In the genomic region with DNA sequence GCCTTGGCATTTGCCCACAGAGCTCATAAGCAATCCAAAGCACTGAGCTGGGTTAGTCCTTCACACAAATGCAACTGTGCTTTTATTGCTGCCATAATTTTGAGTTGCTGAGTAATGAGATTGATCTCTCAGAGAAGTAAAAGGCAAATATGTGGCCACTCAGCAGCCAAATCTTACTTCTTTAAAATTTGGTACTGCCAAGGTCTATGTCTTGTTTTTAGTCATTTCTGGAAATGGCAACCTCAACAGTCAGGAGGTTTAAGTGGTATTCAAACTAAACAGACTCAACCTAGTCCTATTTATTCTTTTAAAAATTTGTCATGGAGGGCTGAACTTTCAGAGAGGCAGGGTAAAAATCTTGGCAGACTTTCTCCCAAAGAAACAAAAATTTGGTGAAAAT, we compare ENCODE assay signal across 35 cellular contexts.
DNase-seq lines count a peak whose midpoint lies in the region; ATAC-seq, FAIRE-seq and TF ChIP-seq lines count a peak whose summit lies in the region.
"Had no signal": no experiment of that assay in that cellular context is flagged by ENCODE, and none has a peak within 500 bp of the region (broad histone marks: within the 10 kb centered on the region; RNA-seq: fewer than 3 reads in every experiment).

No MANE protein-coding gene starts in this region.

- H3K27me3 ChIP-seq in OCI-LY3 (ENCODE audit: low read depth, low read length) (no peaks in the 10 kb centered on the region), GM12878 (replicated peaks in 1 of 2; ENCODE audit: control insufficient read depth in 2 of 2, insufficient read depth in 2 of 2, low read length in 1 of 2) (no peaks in the 10 kb centered on the region), esophagus muscularis mucosa (peaks cover 0 to 34% (median 0%) of the 10 kb centered on the region in 4 donors)
- H3K27me3 ChIP-seq: BE2C; BLaER1; BLaER1 treated with 17β-estradiol and CSF1 and Interleukin-3, amounts not matched to agents 10 nM and 100 nM had no signal

- in situ Hi-C loops in GM12878 (cut with MboI) = loop anchor here (10.0 kb wide), 1 partner anchor 174 kb away; no protein-coding TSS in a partner anchor

- DNase-seq in GM12865 (ENCODE audit: low read depth) (peak; percentile 22), GM12878 (ENCODE audit: low read depth, low spot score) (peak; percentile 43), esophagus muscularis mucosa (ENCODE audit: extremely low spot score) (peak; percentile 29), NCI-H128 (lab: John Stamatoyannopoulos, UW; ENCODE audit: unreplicated experiment) (no peak), left ventricle myocardium superior (no peak)
- no peak for DNase-seq in stimulated activated CD4-positive, alpha-beta T cell treated with anti-CD3 and anti-CD28 coated beads, Interleukin-2, amount 100 ng/mL, for 48 hours
- no peak for DNase-seq in activated CD4-positive, alpha-beta T cell treated with anti-CD3 and anti-CD28 coated beads for 48 hours
- DNase-seq: 8988T; ACHN; AML-193; BE2C; C1 segment of cervical spinal cord; Caco-2; Calu3; CD4-positive, alpha-beta memory T cell; CD4-positive, alpha-beta T cell; CD4-positive, CD25-positive, alpha-beta regulatory T cell; CD8-positive, alpha-beta memory T cell; CD8-positive, alpha-beta T cell; COR-L47; DMS 273 treated with DMSO at 0.1 percent for 48 hours; DMS153; DMS53; DMS79; DMS79 treated with DMSO at 0.1 percent for 48 hours; DND-41; EL had no signal

- RAD21 ChIA-PET in GM12878 (lab: Charles Lee; ENCODE audit: unreplicated experiment) = interaction anchor here (0.9 to 2.3 kb wide), 2 partner anchors 8 to 78 kb away, joined by 3 to 11 read pairs; no protein-coding TSS in a partner anchor

- peaks cover 41% of the 10 kb centered on the region for H3K4me1 ChIP-seq in OCI-LY3 (ENCODE audit: low read length)
- H3K4me1 ChIP-seq in GM12878 (ENCODE audit: control insufficient read depth, insufficient read depth, low read length) = peaks cover 4% of the 10 kb centered on the region; the same call in 1 of the 2 replicates
- no peaks in the 10 kb centered on the region for H3K4me1 ChIP-seq in esophagus muscularis mucosa
- H3K4me1 ChIP-seq: A549; BE2C; BLaER1; BLaER1 treated with 17β-estradiol and CSF1 and Interleukin-3, amounts not matched to agents 10 nM and 100 nM; Caco-2 had no signal

- no peaks in the 10 kb centered on the region for H4K20me1 ChIP-seq in OCI-LY3 (ENCODE audit: insufficient read depth, low read length)
- no peaks in the 10 kb centered on the region for H4K20me1 ChIP-seq in GM12878 (ENCODE audit: control insufficient read depth, insufficient read depth)
- H4K20me1 ChIP-seq: BLaER1; BLaER1 treated with 17β-estradiol and CSF1 and Interleukin-3, amounts not matched to agents 10 nM and 100 nM had no signal

- H3K36me3 ChIP-seq in OCI-LY3 (replicated peaks; ENCODE audit: low read depth, low read length) (no peaks in the 10 kb centered on the region), GM12878 (ENCODE audit: control insufficient read depth in 2 of 2, insufficient read depth in 2 of 2, low read length in 1 of 2) (no peaks in the 10 kb centered on the region), esophagus muscularis mucosa (no peaks in the 10 kb centered on the region)
- H3K36me3 ChIP-seq: BE2C; BLaER1; BLaER1 treated with 17β-estradiol and CSF1 and Interleukin-3, amounts not matched to agents 10 nM and 100 nM had no signal

- BruUV-seq in GM12878 (replicated peaks; lab: Mats Ljungman, UMichigan) = no TSS peak

- no peaks in the 10 kb centered on the region for H3K9me3 ChIP-seq in OCI-LY3 (ENCODE audit: insufficient read depth, low read length)
- H3K9me3 ChIP-seq in GM12878 (replicated peaks; ENCODE audit: control insufficient read depth, insufficient read depth, low read length) = no peaks in the 10 kb centered on the region; the same call in 2 of the 3 replicates
- no peaks in the 10 kb centered on the region for H3K9me3 ChIP-seq in esophagus muscularis mucosa
- H3K9me3 ChIP-seq: A549; BE2C; BLaER1; BLaER1 treated with 17β-estradiol and CSF1 and Interleukin-3, amounts not matched to agents 10 nM and 100 nM; Caco-2 had no signal

- SMC1A ChIA-PET in GM12878 (lab: Charles Lee; ENCODE audit: uncharacterized antibody, unreplicated experiment) = interaction anchor here (0.6 to 2.6 kb wide), 4 partner anchors 9 to 209 kb away, joined by 3 to 16 read pairs (median 4); no protein-coding TSS in a partner anchor

- H3K4me3 ChIP-seq in GM12865 (ENCODE audit: low read depth, low read length) = no peak overlapping the region
- H3K4me3 ChIP-seq in OCI-LY3 (ENCODE audit: low read length) = peak overlapping the region; percentile 40
- no peak overlapping the region for H3K4me3 ChIP-seq in GM12878
- H3K4me3 ChIP-seq in esophagus muscularis mucosa = no peak overlapping the region
- H3K4me3 ChIP-seq: A549; BLaER1; BLaER1 treated with 17β-estradiol and CSF1 and Interleukin-3, amounts not matched to agents 10 nM and 100 nM had no signal

- TF ChIP-seq RAD21 in GM12878 (IDR thresholded peaks at IDR 0.05; ENCODE audit: insufficient read depth, low read depth, low read length) = no peak

- H3K79me2 ChIP-seq in OCI-LY3 (ENCODE audit: low read length) (no peaks in the 10 kb centered on the region), GM12878 (ENCODE audit: control insufficient read depth, insufficient read depth, low read length) (no peaks in the 10 kb centered on the region)

- ATAC-seq in GM12878 (peak; percentile 78), left ventricle myocardium superior (no peak)
- ATAC-seq: A549; CD8-positive, alpha-beta T cell had no signal

- TF ChIP-seq EP300 in GM12878 (IDR thresholded peaks at IDR 0.05; ENCODE audit: borderline replicate concordance in 1 of 2, control insufficient read depth in 1 of 2, low read depth in 2 of 2, low read length in 2 of 2) (no peak), esophagus muscularis mucosa (IDR thresholded peaks at IDR 0.05) (no peak)

- H3K4me2 ChIP-seq in OCI-LY3 (ENCODE audit: low read length) (peak overlapping the region; percentile 69), GM12878 (ENCODE audit: control insufficient read depth, insufficient read depth) (no peak overlapping the region)
- H3K4me2 ChIP-seq: A549; BLaER1; BLaER1 treated with 17β-estradiol and CSF1 and Interleukin-3, amounts not matched to agents 10 nM and 100 nM had no signal

- H3K9ac ChIP-seq in OCI-LY3 (ENCODE audit: low read length) (peak overlapping the region; percentile 60), GM12878 (ENCODE audit: control insufficient read depth, insufficient read depth, low read length) (no peak overlapping the region)
- H3K9ac ChIP-seq: BLaER1; BLaER1 treated with 17β-estradiol and CSF1 and Interleukin-3, amounts not matched to agents 10 nM and 100 nM had no signal

- no peak overlapping the region for H2AFZ ChIP-seq in OCI-LY3 (ENCODE audit: low read depth, low read length)
- H2AFZ ChIP-seq in GM12878 (ENCODE audit: control insufficient read depth, low read depth, low read length) = no peak overlapping the region

- CTCF ChIA-PET in GM12878 (lab: Yijun Ruan, JAX) = interaction anchor here (0.6 to 2.1 kb wide), 7 partner anchors 7 to 213 kb away, joined by 3 to 6 read pairs (median 4); no protein-coding TSS in a partner anchor

- no peak for TF ChIP-seq POLR2A in GM12878 (IDR thresholded peaks at IDR 0.05; ENCODE audit: low read depth, low read length)
- TF ChIP-seq POLR2A in esophagus muscularis mucosa (IDR thresholded peaks at IDR 0.05; ENCODE audit: low read depth) = no peak

- intact Hi-C loops in GM12878 (cut with micrococcal nuclease; ENCODE audit: unreplicated experiment) (no loop called here), esophagus muscularis mucosa (cut with DNase I) (no loop called here), left ventricle myocardium superior (cut with micrococcal nuclease) (no loop called here)

- no peak for TF ChIP-seq CTCF in GM12865 (IDR thresholded peaks at IDR 0.05; ENCODE audit: insufficient read depth, low read depth, low read length, missing control alignments)
- TF ChIP-seq CTCF in OCI-LY3 (IDR thresholded peaks at IDR 0.05; ENCODE audit: low read depth, low read length) = no peak
- no peak for TF ChIP-seq CTCF in GM12878 (IDR thresholded peaks at IDR 0.05 in 2 of 3, conservative IDR thresholded peaks at IDR 0.05 in 1 of 3; ENCODE audit: control insufficient read depth in 2 of 3, extremely low read depth in 1 of 3, insufficient read depth in 1 of 3, low read depth in 3 of 3, low read length in 3 of 3)
- TF ChIP-seq CTCF in esophagus muscularis mucosa (IDR thresholded peaks at IDR 0.05) = no peak

- FAIRE-seq in GM12878 (lab: Jason Lieb, UNC) = no peak
- FAIRE-seq: A204.1, A549, D721Med had no signal

- POLR2A ChIA-PET in GM12878 (lab: Charles Lee) = interaction anchor here (2.5 kb wide), 1 partner anchor 9 kb away, joined by 7 read pairs; no protein-coding TSS in a partner anchor

- H3K27ac ChIP-seq in OCI-LY3 (ENCODE audit: low read length) (peak overlapping the region; percentile 96), GM12878 (ENCODE audit: control insufficient read depth, insufficient read depth) (no peak overlapping the region; the same call in 1 of the 2 replicates), esophagus muscularis mucosa (replicated peaks in 1 of 4) (no peak overlapping the region)
- H3K27ac ChIP-seq: 22Rv1; A549; BLaER1; BLaER1 treated with 17β-estradiol and CSF1 and Interleukin-3, amounts not matched to agents 10 nM and 100 nM; C4-2B had no signal

TF ChIP-seq in GM12878, 131 proteins besides CTCF, POLR2A, EP300 and RAD21 (continues in another document):
- TF ChIP-seq, protein P1, sequence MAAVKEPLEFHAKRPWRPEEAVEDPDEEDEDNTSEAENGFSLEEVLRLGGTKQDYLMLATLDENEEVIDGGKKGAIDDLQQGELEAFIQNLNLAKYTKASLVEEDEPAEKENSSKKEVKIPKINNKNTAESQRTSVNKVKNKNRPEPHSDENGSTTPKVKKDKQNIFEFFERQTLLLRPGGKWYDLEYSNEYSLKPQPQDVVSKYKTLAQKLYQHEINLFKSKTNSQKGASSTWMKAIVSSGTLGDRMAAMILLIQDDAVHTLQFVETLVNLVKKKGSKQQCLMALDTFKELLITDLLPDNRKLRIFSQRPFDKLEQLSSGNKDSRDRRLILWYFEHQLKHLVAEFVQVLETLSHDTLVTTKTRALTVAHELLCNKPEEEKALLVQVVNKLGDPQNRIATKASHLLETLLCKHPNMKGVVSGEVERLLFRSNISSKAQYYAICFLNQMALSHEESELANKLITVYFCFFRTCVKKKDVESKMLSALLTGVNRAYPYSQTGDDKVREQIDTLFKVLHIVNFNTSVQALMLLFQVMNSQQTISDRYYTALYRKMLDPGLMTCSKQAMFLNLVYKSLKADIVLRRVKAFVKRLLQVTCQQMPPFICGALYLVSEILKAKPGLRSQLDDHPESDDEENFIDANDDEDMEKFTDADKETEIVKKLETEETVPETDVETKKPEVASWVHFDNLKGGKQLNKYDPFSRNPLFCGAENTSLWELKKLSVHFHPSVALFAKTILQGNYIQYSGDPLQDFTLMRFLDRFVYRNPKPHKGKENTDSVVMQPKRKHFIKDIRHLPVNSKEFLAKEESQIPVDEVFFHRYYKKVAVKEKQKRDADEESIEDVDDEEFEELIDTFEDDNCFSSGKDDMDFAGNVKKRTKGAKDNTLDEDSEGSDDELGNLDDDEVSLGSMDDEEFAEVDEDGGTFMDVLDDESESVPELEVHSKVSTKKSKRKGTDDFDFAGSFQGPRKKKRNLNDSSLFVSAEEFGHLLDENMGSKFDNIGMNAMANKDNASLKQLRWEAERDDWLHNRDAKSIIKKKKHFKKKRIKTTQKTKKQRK (IDR thresholded peaks at IDR 0.05; ENCODE audit: low read depth, low read length) = no peak
- TF ChIP-seq MXI1 (IDR thresholded peaks at IDR 0.05; ENCODE audit: low read depth, low read length) = no peak

Comparison
In these comparisons a context has a peak if more than half of its experiments do, and no peak if none do; other contexts are left out.
1. DNase-seq: peak in GM12865 (single experiment), GM12878 (single experiment) and esophagus muscularis mucosa (single experiment); none in NCI-H128 (single experiment), stimulated activated CD4-positive, alpha-beta T cell treated with anti-CD3 and anti-CD28 coated beads, Interleukin-2, amount 100 ng/mL, for 48 hours (0 of 2), left ventricle myocardium superior (single experiment) and activated CD4-positive, alpha-beta T cell treated with anti-CD3 and anti-CD28 coated beads for 48 hours (single experiment).